In the genomic region with DNA sequence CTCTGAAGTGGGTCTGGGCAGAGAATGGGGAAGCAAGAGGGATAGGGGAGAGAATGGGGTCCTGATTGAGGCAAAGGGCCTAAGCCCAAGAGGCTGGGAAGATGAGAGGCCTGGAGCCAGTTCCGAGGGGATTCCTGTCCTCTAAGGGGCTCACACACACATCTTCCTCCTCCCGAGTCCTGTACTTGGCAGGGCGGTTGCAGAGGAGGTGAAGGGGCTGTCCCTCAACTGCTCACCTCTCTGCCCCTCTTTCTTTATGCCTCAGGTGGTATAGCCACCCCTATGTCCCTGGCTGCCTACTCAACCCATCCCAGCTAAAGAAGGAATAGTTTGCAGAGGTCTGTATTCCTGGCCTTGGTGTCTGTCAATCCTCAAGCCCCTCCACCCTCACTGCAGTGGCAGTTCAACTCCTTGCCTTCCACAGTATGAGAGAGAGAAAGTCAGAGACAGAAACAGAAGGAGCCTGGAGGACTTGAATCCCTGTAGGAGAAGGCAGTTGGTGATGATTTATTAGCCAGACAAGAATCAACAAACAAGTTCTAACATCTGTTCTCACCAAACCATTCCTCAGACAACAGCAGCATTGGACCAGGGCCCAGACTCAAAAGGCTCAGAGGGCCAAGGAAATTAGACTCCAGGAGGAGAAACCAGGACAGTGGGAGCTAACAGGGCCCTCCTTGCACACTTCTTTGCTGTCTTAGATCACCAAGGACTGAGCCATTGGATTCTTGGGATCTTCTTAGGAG, we compare ENCODE assay signal across 8 cellular contexts. TPM values are rescaled to one million over a fixed set of nuclear protein-coding genes. Genes with fewer than 3 reads are reported as not detected.
DNase-seq lines count a peak whose midpoint lies in the region; ATAC-seq and TF ChIP-seq lines count a peak whose summit lies in the region.
"Had no signal": no experiment of that assay in that cellular context is flagged by ENCODE, and none has a peak within 500 bp of the region (broad histone marks: within the 10 kb centered on the region; RNA-seq: fewer than 3 reads in every experiment).

No MANE protein-coding gene starts in this region.

- peak overlapping the region; percentile 73 for H3K27ac Mint-ChIP-seq in stimulated activated naive CD8-positive, alpha-beta T cell treated with anti-CD3 and anti-CD28 coated beads, Interleukin-15, Interleukin-2, amounts not matched to agents 100 ng/mL and 50 ng/mL, for 24 hours
- no peak overlapping the region for H3K27ac Mint-ChIP-seq in GM23338

- no peaks in the 10 kb centered on the region for H3K36me3 ChIP-seq in GM23338 (ENCODE audit: insufficient read depth)

- no peaks in the 10 kb centered on the region for H3K9me2 ChIP-seq in GM23338 (ENCODE audit: insufficient read depth)

- H3K36me3 Mint-ChIP-seq in stimulated activated naive CD8-positive, alpha-beta T cell treated with anti-CD3 and anti-CD28 coated beads, Interleukin-15, Interleukin-2, amounts not matched to agents 100 ng/mL and 50 ng/mL, for 24 hours (ENCODE audit: low read depth) = peaks cover 57% of the 10 kb centered on the region
- peaks cover 11% of the 10 kb centered on the region for H3K36me3 Mint-ChIP-seq in GM23338 (ENCODE audit: low read depth)

- no peak overlapping the region for H2AFZ ChIP-seq in GM23338

- H3K9me3 Mint-ChIP-seq in stimulated activated naive CD8-positive, alpha-beta T cell treated with anti-CD3 and anti-CD28 coated beads, Interleukin-15, Interleukin-2, amounts not matched to agents 100 ng/mL and 50 ng/mL, for 24 hours = no peaks in the 10 kb centered on the region
- no peaks in the 10 kb centered on the region for H3K9me3 Mint-ChIP-seq in GM23338

- TF ChIP-seq CTCF in foreskin fibroblast (IDR thresholded peaks at IDR 0.05; ENCODE audit: low read depth, low read length) (no peak), GM23338 (conservative IDR thresholded peaks at IDR 0.05; ENCODE audit: low read depth in 2 of 2) (no peak)

- no peak for ATAC-seq in stimulated activated naive CD8-positive, alpha-beta T cell treated with anti-CD3 and anti-CD28 coated beads, Interleukin-15, Interleukin-2, amounts not matched to agents 100 U/mL and 50 U/mL, for 24 hours
- ATAC-seq in GM19351 (IDR thresholded peaks at IDR 0.05; ENCODE audit: unreplicated experiment) (no peak), GM23338 (no peak)

- DNase-seq in stimulated activated naive CD8-positive, alpha-beta T cell treated with anti-CD3 and anti-CD28 coated beads, Interleukin-15, Interleukin-2, amounts not matched to agents 100 U/mL and 50 U/mL, for 24 hours = no peak
- DNase-seq in foreskin fibroblast = peak; percentile 86 to 93
- no peak for DNase-seq in NCI-H128 (lab: John Stamatoyannopoulos, UW; ENCODE audit: unreplicated experiment)
- no peak for DNase-seq in GM23338 (ENCODE audit: low spot score)
- DNase-seq: amniotic stem cell had no signal

- H3K27me3 Mint-ChIP-seq in stimulated activated naive CD8-positive, alpha-beta T cell treated with anti-CD3 and anti-CD28 coated beads, Interleukin-15, Interleukin-2, amounts not matched to agents 100 ng/mL and 50 ng/mL, for 24 hours = no peaks in the 10 kb centered on the region
- H3K27me3 Mint-ChIP-seq in GM23338 (ENCODE audit: insufficient read depth, low read depth, poor library complexity) = peaks cover 21% of the 10 kb centered on the region

- H3K4me2 ChIP-seq in GM23338 = no peak overlapping the region

- no peaks in the 10 kb centered on the region; the same call in 1 of the 2 replicates for H3K4me1 ChIP-seq in GM23338 (ENCODE audit: insufficient read depth)

- H3K4me3 ChIP-seq in foreskin fibroblast (ENCODE audit: low read depth in 1 of 2, low read length in 2 of 2) = no peak overlapping the region
- no peak overlapping the region for H3K4me3 ChIP-seq in GM23338

- H3K27me3 ChIP-seq in GM23338 (ENCODE audit: insufficient read depth) = no peaks in the 10 kb centered on the region

- H3K27ac ChIP-seq in GM23338 (ENCODE audit: low read depth) = no peak overlapping the region

- peaks cover 65% of the 10 kb centered on the region for H3K4me1 Mint-ChIP-seq in stimulated activated naive CD8-positive, alpha-beta T cell treated with anti-CD3 and anti-CD28 coated beads, Interleukin-15, Interleukin-2, amounts not matched to agents 100 ng/mL and 50 ng/mL, for 24 hours (ENCODE audit: low read depth)
- H3K4me1 Mint-ChIP-seq in GM23338 = peaks cover 6% of the 10 kb centered on the region; the same call in 2 of the 3 replicates

- no peaks in the 10 kb centered on the region for H3K79me2 ChIP-seq in GM23338 (replicated peaks; ENCODE audit: insufficient read depth)

- H4K20me1 ChIP-seq in GM23338 (replicated peaks; ENCODE audit: insufficient read depth) = peaks cover 4% of the 10 kb centered on the region; the same call in 1 of the 2 replicates

- no peaks in the 10 kb centered on the region for H3F3A ChIP-seq in GM23338 (replicated peaks; ENCODE audit: low read depth)

- no peak overlapping the region for H3K4me3 Mint-ChIP-seq in stimulated activated naive CD8-positive, alpha-beta T cell treated with anti-CD3 and anti-CD28 coated beads, Interleukin-15, Interleukin-2, amounts not matched to agents 100 ng/mL and 50 ng/mL, for 24 hours
- H3K4me3 Mint-ChIP-seq in GM23338 = no peak overlapping the region

TF ChIP-seq in GM23338, 12 proteins besides CTCF, POLR2A, EP300 and RAD21 (continues in another document):
- TF ChIP-seq JUNB (IDR thresholded peaks at IDR 0.05; ENCODE audit: unreplicated experiment) = no peak
- TF ChIP-seq, protein P1, sequence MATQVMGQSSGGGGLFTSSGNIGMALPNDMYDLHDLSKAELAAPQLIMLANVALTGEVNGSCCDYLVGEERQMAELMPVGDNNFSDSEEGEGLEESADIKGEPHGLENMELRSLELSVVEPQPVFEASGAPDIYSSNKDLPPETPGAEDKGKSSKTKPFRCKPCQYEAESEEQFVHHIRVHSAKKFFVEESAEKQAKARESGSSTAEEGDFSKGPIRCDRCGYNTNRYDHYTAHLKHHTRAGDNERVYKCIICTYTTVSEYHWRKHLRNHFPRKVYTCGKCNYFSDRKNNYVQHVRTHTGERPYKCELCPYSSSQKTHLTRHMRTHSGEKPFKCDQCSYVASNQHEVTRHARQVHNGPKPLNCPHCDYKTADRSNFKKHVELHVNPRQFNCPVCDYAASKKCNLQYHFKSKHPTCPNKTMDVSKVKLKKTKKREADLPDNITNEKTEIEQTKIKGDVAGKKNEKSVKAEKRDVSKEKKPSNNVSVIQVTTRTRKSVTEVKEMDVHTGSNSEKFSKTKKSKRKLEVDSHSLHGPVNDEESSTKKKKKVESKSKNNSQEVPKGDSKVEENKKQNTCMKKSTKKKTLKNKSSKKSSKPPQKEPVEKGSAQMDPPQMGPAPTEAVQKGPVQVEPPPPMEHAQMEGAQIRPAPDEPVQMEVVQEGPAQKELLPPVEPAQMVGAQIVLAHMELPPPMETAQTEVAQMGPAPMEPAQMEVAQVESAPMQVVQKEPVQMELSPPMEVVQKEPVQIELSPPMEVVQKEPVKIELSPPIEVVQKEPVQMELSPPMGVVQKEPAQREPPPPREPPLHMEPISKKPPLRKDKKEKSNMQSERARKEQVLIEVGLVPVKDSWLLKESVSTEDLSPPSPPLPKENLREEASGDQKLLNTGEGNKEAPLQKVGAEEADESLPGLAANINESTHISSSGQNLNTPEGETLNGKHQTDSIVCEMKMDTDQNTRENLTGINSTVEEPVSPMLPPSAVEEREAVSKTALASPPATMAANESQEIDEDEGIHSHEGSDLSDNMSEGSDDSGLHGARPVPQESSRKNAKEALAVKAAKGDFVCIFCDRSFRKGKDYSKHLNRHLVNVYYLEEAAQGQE (IDR thresholded peaks at IDR 0.05; ENCODE audit: unreplicated experiment) = no peak
- TF ChIP-seq, protein P2, sequence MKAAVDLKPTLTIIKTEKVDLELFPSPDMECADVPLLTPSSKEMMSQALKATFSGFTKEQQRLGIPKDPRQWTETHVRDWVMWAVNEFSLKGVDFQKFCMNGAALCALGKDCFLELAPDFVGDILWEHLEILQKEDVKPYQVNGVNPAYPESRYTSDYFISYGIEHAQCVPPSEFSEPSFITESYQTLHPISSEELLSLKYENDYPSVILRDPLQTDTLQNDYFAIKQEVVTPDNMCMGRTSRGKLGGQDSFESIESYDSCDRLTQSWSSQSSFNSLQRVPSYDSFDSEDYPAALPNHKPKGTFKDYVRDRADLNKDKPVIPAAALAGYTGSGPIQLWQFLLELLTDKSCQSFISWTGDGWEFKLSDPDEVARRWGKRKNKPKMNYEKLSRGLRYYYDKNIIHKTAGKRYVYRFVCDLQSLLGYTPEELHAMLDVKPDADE (IDR thresholded peaks at IDR 0.05) = no peak

RNA-seq across cellular contexts. Expression of a gene that starts 10.7 kb away (rescaled TPM):
- 3.4 and 11.5 TPM in 2 replicates for total RNA-seq in GM23338 (2014; rRNA removed; shearing (Covaris generic))
- polyA plus RNA-seq in GM23338 (2016; fragmentation: Nextera tagmentation; extraction: Ambion mirVana) = 4.6 and 5.5 TPM in 2 replicates
- total RNA-seq: urinary bladder had no signal

RNA-seq across cellular contexts. Expression of a gene that starts 38.6 kb away (rescaled TPM):
- 58.6 and 72.9 TPM in 2 replicates for total RNA-seq in GM23338 (2014; rRNA removed; shearing (Covaris generic))
- 65.3 and 66.2 TPM in 2 replicates for polyA plus RNA-seq in GM23338 (2016; fragmentation: Nextera tagmentation; extraction: Ambion mirVana)

RNA-seq across cellular contexts. Expression of a gene that starts 53.0 kb away (rescaled TPM):
- total RNA-seq in GM23338 (2014; rRNA removed; shearing (Covaris generic)) = not detected in 2 replicates
- polyA plus RNA-seq in GM23338 (2016; fragmentation: Nextera tagmentation; extraction: Ambion mirVana) = not detected in 2 replicates

RNA-seq across cellular contexts. Expression of a gene that starts 54.5 kb away (rescaled TPM):
- total RNA-seq in GM23338 (2014; rRNA removed; shearing (Covaris generic)) = 230 and 251 TPM in 2 replicates
- polyA plus RNA-seq in GM23338 (2016; fragmentation: Nextera tagmentation; extraction: Ambion mirVana) = 106 and 126 TPM in 2 replicates

RNA-seq across cellular contexts. Expression of a gene that starts 54.7 kb away (rescaled TPM):
- total RNA-seq in GM23338 (2014; rRNA removed; shearing (Covaris generic)) = 0.08 and 0.42 TPM in 2 replicates
- polyA plus RNA-seq in GM23338 (2016; fragmentation: Nextera tagmentation; extraction: Ambion mirVana) = 0.23 and 0.45 TPM in 2 replicates

Comparison
In these comparisons a context has a peak if more than half of its experiments do, and no peak if none do; other contexts are left out.
1. DNase-seq: peak in foreskin fibroblast (2 of 2); none in stimulated activated naive CD8-positive, alpha-beta T cell treated with anti-CD3 and anti-CD28 coated beads, Interleukin-15, Interleukin-2, amounts not matched to agents 100 U/mL and 50 U/mL, for 24 hours (single experiment), NCI-H128 (single experiment) and GM23338 (single experiment).